Comparison of ENCODE assay signal across 15 cellular contexts in the genomic region with DNA sequence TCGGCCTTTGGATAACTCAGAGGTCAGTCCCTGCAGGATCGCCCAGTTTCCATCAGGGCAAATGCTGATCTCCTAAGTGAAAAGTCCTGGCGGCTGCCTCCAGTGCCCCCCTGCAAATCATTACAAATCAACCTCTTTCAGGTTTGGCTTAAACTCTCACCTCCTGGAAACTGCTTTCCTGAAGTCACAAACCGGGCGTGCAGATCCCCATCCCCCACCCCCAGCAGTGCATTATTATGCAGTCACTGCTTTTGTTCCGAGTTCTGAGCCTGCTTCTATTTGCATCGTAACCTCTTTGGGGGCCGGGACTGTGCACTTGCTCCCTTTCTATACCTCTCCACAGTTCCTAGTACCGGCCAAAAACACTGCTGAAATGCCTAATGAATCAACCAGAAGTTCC. TPM values are rescaled to one million over a fixed set of nuclear protein-coding genes. Genes with fewer than 3 reads are reported as not detected.
DNase-seq lines count a peak whose midpoint lies in the region; ATAC-seq and TF ChIP-seq lines count a peak whose summit lies in the region.
"Had no signal": no experiment of that assay in that cellular context is flagged by ENCODE, and none has a peak within 500 bp of the region (broad histone marks: within the 10 kb centered on the region; RNA-seq: fewer than 3 reads in every experiment).

A gene (minus strand): TSS at position 172 of the 400 bp plus-strand sequence. CDS start 17,220 bp downstream, outside the sequence.

- peak within 1 kb of the TSS; percentile 25 for H3K4me3 Mint-ChIP-seq in central memory CD8-positive, alpha-beta T cell
- H3K4me3 Mint-ChIP-seq in nephron = peak within 1 kb of the TSS; percentile 41 to 65 (median 41)

- H3K4me3 ChIP-seq in DND-41 (ENCODE audit: low read depth in 1 of 2, low read length in 2 of 2) (peak within 1 kb of the TSS; percentile 29 to 60), HUES64 (ENCODE audit: low read length) (peak within 1 kb of the TSS; percentile 92)
- H3K4me3 ChIP-seq: right atrium auricular region had no signal

- peak within 1 kb of the TSS; percentile 75 for H3K4me2 ChIP-seq in DND-41 (ENCODE audit: insufficient read depth, low read length)

- H2AFZ ChIP-seq in DND-41 (ENCODE audit: low read depth, low read length) = peak within 1 kb of the TSS; percentile 81

- H3K9me3 ChIP-seq in DND-41 (ENCODE audit: insufficient read depth, low read length, severe bottlenecking) (peaks cover 5% of the 10 kb centered on the region), HUES64 (ENCODE audit: insufficient read depth, low read depth, low read length) (no peaks in the 10 kb centered on the region)

- H3K36me3 ChIP-seq in DND-41 (ENCODE audit: insufficient read depth, low read length) (peaks cover 2% of the 10 kb centered on the region), HUES64 (ENCODE audit: insufficient read depth, low read length) (no peaks in the 10 kb centered on the region)
- H3K36me3 ChIP-seq: right atrium auricular region had no signal

- no peaks in the 10 kb centered on the region for H3K27me3 ChIP-seq in DND-41 (ENCODE audit: insufficient read depth, low read length, poor library complexity)
- no peaks in the 10 kb centered on the region for H3K27me3 ChIP-seq in HUES64 (ENCODE audit: insufficient read depth, low read length)
- H3K27me3 ChIP-seq: right atrium auricular region had no signal

- peaks cover 45% of the 10 kb centered on the region for H3K27me3 Mint-ChIP-seq in central memory CD8-positive, alpha-beta T cell
- peaks cover 84% of the 10 kb centered on the region for H3K27me3 Mint-ChIP-seq in nephron (ENCODE audit: low read depth)

- H3K4me1 Mint-ChIP-seq in central memory CD8-positive, alpha-beta T cell = peaks cover 12% of the 10 kb centered on the region
- H3K4me1 Mint-ChIP-seq in nephron = peaks cover 7% of the 10 kb centered on the region

- H3K4me1 ChIP-seq in DND-41 (ENCODE audit: insufficient read depth, low read length) (peaks cover 85% of the 10 kb centered on the region), HUES64 (ENCODE audit: insufficient read depth, low read length) (peaks cover 24% of the 10 kb centered on the region)

- TF ChIP-seq CTCF in DND-41 (IDR thresholded peaks at IDR 0.05; ENCODE audit: borderline replicate concordance, extremely low read depth, low read length, poor library complexity, severe bottlenecking) = no peak
- TF ChIP-seq CTCF in nephron (IDR thresholded peaks at IDR 0.05; ENCODE audit: unreplicated experiment in 3 of 3) = no peak

- H3K9ac ChIP-seq in DND-41 (ENCODE audit: low read depth, low read length) (peak within 1 kb of the TSS; percentile 72), HUES64 (ENCODE audit: low read depth, low read length) (peak within 1 kb of the TSS; percentile 85)

- DNase-seq in DND-41 (peak; percentile 83), Kasumi-1 (lab: John Stamatoyannopoulos, UW) (no peak)
- DNase-seq in central memory CD8-positive, alpha-beta T cell (ENCODE audit: low spot score in 2 of 2) = no peak
- DNase-seq: dermis blood vessel endothelial cell, foreskin fibroblast, GOT3, mammary epithelial cell, NCI-H2171 had no signal

- under 1% methylated on average over 7 of the region's 9 CpGs for WGBS in HUES64

- ATAC-seq in DND-41 (ENCODE audit: insufficient read depth, low read depth) (peak; percentile 56), esophagus mucosa (no peak)
- ATAC-seq in central memory CD8-positive, alpha-beta T cell (replicated peaks; ENCODE audit: extremely low read depth, poor library complexity, severe bottlenecking) = no peak
- ATAC-seq in activated CD4-positive, CD25-positive, alpha-beta regulatory T cell treated with anti-CD3 and anti-CD28 coated beads, Interleukin-2, amount 50 U/mL, for 24 hours = no peak
- ATAC-seq: Panc1 had no signal

- H3K9me3 Mint-ChIP-seq in central memory CD8-positive, alpha-beta T cell = no peaks in the 10 kb centered on the region
- peaks cover 6% of the 10 kb centered on the region for H3K9me3 Mint-ChIP-seq in nephron

- H4K20me1 ChIP-seq in DND-41 (ENCODE audit: insufficient read depth, low read length) = no peaks in the 10 kb centered on the region

- peak within 1 kb of the TSS; percentile 95 for H3K27ac ChIP-seq in DND-41 (ENCODE audit: low read length)
- peak within 1 kb of the TSS; percentile 96 for H3K27ac ChIP-seq in HUES64 (ENCODE audit: low read depth, low read length)
- H3K27ac ChIP-seq: right atrium auricular region had no signal

- H3K79me2 ChIP-seq in DND-41 (ENCODE audit: insufficient read depth, low read length) = peaks cover 61% of the 10 kb centered on the region

- no peak within 1 kb of the TSS for H3K27ac Mint-ChIP-seq in central memory CD8-positive, alpha-beta T cell (ENCODE audit: low read depth)
- H3K27ac Mint-ChIP-seq in nephron = peak within 1 kb of the TSS in 1 of 3 experiments; percentile 55

- peaks cover 2% of the 10 kb centered on the region for H3K36me3 Mint-ChIP-seq in central memory CD8-positive, alpha-beta T cell (ENCODE audit: insufficient read depth)
- peaks cover 4% of the 10 kb centered on the region for H3K36me3 Mint-ChIP-seq in nephron (ENCODE audit: low read depth)

RNA-seq across cellular contexts. Expression of the gene that starts here (rescaled TPM):
- polyA plus RNA-seq in HUES64 (2013, experiment 1 of 2) = 88.2 TPM
- 72.9 TPM for polyA plus RNA-seq in HUES64 (2013, experiment 2 of 2)
- not detected for total RNA-seq in esophagus mucosa
- total RNA-seq: LHCN-M2 had no signal
